ENCODE assay signal across 1 cellular context in the genomic region with DNA sequence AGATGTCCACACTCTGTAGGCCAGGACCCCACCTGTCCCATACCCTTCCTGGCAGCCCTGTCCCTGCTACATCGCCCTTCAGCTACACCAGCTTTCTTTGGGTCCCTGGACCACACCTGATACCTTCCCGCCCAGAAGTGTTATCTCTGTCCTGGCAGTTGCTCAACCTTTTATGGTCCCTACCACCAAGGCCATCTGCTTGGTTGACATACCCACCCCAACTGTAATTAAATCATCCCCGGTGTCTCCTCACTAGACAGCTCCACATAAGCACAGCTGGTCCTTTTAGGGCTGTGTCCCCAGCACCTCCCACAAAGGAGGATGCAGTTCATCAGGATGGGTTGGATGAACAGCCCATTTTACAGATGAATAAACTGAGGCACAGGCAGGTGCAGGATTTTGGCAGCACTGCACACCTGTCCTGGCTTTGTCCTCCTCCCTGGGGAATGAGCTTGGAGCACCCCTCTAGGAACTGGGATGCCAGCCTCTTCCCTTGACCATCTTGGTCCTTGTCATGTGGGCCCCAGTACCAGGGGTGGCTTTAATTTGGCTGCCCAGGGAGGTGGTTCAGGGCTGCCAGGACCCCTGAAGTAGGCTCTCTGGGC.
A peak's percentile ranks its signal among the peaks of the same experiment; 100 is the strongest.
TF ChIP-seq lines count a peak whose summit lies in the region.

No MANE protein-coding gene starts in this region.

TF ChIP-seq in K562, 482 proteins besides CTCF, POLR2A, EP300 and RAD21 (continued from another document):
- TF ChIP-seq, protein P1, sequence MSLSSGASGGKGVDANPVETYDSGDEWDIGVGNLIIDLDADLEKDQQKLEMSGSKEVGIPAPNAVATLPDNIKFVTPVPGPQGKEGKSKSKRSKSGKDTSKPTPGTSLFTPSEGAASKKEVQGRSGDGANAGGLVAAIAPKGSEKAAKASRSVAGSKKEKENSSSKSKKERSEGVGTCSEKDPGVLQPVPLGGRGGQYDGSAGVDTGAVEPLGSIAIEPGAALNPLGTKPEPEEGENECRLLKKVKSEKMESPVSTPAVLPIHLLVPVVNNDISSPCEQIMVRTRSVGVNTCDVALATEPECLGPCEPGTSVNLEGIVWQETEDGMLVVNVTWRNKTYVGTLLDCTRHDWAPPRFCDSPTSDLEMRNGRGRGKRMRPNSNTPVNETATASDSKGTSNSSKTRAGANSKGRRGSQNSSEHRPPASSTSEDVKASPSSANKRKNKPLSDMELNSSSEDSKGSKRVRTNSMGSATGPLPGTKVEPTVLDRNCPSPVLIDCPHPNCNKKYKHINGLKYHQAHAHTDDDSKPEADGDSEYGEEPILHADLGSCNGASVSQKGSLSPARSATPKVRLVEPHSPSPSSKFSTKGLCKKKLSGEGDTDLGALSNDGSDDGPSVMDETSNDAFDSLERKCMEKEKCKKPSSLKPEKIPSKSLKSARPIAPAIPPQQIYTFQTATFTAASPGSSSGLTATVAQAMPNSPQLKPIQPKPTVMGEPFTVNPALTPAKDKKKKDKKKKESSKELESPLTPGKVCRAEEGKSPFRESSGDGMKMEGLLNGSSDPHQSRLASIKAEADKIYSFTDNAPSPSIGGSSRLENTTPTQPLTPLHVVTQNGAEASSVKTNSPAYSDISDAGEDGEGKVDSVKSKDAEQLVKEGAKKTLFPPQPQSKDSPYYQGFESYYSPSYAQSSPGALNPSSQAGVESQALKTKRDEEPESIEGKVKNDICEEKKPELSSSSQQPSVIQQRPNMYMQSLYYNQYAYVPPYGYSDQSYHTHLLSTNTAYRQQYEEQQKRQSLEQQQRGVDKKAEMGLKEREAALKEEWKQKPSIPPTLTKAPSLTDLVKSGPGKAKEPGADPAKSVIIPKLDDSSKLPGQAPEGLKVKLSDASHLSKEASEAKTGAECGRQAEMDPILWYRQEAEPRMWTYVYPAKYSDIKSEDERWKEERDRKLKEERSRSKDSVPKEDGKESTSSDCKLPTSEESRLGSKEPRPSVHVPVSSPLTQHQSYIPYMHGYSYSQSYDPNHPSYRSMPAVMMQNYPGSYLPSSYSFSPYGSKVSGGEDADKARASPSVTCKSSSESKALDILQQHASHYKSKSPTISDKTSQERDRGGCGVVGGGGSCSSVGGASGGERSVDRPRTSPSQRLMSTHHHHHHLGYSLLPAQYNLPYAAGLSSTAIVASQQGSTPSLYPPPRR (CRISPR knock-in tag; IDR thresholded peaks at IDR 0.05; ENCODE audit: borderline replicate concordance) = no peak
- peak in 1 of 2 experiments; percentile 44; a peak in 1 of 3 replicates for TF ChIP-seq CBX3 (IDR thresholded peaks at IDR 0.05; ENCODE audit: borderline replicate concordance in 1 of 2, low read length in 2 of 2)
- TF ChIP-seq RCOR1 (IDR thresholded peaks at IDR 0.05; ENCODE audit: borderline replicate concordance in 1 of 2, low read depth in 2 of 2, low read length in 2 of 2) = peak in 1 of 2 experiments; percentile 61; a peak in 1 of 4 replicates
- TF ChIP-seq HNRNPK (IDR thresholded peaks at IDR 0.05; ENCODE audit: low read depth, low read length, poor library complexity, severe bottlenecking) = no peak
- TF ChIP-seq, protein P2, sequence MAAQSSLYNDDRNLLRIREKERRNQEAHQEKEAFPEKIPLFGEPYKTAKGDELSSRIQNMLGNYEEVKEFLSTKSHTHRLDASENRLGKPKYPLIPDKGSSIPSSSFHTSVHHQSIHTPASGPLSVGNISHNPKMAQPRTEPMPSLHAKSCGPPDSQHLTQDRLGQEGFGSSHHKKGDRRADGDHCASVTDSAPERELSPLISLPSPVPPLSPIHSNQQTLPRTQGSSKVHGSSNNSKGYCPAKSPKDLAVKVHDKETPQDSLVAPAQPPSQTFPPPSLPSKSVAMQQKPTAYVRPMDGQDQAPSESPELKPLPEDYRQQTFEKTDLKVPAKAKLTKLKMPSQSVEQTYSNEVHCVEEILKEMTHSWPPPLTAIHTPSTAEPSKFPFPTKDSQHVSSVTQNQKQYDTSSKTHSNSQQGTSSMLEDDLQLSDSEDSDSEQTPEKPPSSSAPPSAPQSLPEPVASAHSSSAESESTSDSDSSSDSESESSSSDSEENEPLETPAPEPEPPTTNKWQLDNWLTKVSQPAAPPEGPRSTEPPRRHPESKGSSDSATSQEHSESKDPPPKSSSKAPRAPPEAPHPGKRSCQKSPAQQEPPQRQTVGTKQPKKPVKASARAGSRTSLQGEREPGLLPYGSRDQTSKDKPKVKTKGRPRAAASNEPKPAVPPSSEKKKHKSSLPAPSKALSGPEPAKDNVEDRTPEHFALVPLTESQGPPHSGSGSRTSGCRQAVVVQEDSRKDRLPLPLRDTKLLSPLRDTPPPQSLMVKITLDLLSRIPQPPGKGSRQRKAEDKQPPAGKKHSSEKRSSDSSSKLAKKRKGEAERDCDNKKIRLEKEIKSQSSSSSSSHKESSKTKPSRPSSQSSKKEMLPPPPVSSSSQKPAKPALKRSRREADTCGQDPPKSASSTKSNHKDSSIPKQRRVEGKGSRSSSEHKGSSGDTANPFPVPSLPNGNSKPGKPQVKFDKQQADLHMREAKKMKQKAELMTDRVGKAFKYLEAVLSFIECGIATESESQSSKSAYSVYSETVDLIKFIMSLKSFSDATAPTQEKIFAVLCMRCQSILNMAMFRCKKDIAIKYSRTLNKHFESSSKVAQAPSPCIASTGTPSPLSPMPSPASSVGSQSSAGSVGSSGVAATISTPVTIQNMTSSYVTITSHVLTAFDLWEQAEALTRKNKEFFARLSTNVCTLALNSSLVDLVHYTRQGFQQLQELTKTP (IDR thresholded peaks at IDR 0.05; ENCODE audit: low read depth in 1 of 2, partially characterized antibody in 2 of 2) = no peak
- no peak for TF ChIP-seq ZNF224 (CRISPR knock-in tag; IDR thresholded peaks at IDR 0.05)
- TF ChIP-seq, protein P3, sequence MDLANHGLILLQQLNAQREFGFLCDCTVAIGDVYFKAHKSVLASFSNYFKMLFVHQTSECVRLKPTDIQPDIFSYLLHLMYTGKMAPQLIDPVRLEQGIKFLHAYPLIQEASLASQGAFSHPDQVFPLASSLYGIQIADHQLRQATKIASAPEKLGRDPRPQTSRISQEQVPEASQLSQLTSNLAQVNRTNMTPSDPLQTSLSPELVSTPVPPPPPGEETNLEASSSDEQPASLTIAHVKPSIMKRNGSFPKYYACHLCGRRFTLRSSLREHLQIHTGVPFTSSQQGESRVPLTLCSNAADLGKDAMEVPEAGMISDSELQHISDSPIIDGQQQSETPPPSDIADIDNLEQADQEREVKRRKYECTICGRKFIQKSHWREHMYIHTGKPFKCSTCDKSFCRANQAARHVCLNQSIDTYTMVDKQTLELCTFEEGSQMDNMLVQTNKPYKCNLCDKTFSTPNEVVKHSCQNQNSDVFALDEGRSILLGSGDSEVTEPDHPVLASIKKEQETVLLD (IDR thresholded peaks at IDR 0.05) = no peak
- TF ChIP-seq, protein P4, sequence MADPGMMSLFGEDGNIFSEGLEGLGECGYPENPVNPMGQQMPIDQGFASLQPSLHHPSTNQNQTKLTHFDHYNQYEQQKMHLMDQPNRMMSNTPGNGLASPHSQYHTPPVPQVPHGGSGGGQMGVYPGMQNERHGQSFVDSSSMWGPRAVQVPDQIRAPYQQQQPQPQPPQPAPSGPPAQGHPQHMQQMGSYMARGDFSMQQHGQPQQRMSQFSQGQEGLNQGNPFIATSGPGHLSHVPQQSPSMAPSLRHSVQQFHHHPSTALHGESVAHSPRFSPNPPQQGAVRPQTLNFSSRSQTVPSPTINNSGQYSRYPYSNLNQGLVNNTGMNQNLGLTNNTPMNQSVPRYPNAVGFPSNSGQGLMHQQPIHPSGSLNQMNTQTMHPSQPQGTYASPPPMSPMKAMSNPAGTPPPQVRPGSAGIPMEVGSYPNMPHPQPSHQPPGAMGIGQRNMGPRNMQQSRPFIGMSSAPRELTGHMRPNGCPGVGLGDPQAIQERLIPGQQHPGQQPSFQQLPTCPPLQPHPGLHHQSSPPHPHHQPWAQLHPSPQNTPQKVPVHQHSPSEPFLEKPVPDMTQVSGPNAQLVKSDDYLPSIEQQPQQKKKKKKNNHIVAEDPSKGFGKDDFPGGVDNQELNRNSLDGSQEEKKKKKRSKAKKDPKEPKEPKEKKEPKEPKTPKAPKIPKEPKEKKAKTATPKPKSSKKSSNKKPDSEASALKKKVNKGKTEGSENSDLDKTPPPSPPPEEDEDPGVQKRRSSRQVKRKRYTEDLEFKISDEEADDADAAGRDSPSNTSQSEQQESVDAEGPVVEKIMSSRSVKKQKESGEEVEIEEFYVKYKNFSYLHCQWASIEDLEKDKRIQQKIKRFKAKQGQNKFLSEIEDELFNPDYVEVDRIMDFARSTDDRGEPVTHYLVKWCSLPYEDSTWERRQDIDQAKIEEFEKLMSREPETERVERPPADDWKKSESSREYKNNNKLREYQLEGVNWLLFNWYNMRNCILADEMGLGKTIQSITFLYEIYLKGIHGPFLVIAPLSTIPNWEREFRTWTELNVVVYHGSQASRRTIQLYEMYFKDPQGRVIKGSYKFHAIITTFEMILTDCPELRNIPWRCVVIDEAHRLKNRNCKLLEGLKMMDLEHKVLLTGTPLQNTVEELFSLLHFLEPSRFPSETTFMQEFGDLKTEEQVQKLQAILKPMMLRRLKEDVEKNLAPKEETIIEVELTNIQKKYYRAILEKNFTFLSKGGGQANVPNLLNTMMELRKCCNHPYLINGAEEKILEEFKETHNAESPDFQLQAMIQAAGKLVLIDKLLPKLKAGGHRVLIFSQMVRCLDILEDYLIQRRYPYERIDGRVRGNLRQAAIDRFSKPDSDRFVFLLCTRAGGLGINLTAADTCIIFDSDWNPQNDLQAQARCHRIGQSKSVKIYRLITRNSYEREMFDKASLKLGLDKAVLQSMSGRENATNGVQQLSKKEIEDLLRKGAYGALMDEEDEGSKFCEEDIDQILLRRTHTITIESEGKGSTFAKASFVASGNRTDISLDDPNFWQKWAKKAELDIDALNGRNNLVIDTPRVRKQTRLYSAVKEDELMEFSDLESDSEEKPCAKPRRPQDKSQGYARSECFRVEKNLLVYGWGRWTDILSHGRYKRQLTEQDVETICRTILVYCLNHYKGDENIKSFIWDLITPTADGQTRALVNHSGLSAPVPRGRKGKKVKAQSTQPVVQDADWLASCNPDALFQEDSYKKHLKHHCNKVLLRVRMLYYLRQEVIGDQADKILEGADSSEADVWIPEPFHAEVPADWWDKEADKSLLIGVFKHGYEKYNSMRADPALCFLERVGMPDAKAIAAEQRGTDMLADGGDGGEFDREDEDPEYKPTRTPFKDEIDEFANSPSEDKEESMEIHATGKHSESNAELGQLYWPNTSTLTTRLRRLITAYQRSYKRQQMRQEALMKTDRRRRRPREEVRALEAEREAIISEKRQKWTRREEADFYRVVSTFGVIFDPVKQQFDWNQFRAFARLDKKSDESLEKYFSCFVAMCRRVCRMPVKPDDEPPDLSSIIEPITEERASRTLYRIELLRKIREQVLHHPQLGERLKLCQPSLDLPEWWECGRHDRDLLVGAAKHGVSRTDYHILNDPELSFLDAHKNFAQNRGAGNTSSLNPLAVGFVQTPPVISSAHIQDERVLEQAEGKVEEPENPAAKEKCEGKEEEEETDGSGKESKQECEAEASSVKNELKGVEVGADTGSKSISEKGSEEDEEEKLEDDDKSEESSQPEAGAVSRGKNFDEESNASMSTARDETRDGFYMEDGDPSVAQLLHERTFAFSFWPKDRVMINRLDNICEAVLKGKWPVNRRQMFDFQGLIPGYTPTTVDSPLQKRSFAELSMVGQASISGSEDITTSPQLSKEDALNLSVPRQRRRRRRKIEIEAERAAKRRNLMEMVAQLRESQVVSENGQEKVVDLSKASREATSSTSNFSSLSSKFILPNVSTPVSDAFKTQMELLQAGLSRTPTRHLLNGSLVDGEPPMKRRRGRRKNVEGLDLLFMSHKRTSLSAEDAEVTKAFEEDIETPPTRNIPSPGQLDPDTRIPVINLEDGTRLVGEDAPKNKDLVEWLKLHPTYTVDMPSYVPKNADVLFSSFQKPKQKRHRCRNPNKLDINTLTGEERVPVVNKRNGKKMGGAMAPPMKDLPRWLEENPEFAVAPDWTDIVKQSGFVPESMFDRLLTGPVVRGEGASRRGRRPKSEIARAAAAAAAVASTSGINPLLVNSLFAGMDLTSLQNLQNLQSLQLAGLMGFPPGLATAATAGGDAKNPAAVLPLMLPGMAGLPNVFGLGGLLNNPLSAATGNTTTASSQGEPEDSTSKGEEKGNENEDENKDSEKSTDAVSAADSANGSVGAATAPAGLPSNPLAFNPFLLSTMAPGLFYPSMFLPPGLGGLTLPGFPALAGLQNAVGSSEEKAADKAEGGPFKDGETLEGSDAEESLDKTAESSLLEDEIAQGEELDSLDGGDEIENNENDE (IDR thresholded peaks at IDR 0.05; ENCODE audit: low read depth, low read length) = no peak
- TF ChIP-seq PTBP1 (IDR thresholded peaks at IDR 0.05; ENCODE audit: low read depth, low read length) = 0 out of 2 replicates have a peak, but pooled peaks have one; percentile 54
- TF ChIP-seq, protein P5, sequence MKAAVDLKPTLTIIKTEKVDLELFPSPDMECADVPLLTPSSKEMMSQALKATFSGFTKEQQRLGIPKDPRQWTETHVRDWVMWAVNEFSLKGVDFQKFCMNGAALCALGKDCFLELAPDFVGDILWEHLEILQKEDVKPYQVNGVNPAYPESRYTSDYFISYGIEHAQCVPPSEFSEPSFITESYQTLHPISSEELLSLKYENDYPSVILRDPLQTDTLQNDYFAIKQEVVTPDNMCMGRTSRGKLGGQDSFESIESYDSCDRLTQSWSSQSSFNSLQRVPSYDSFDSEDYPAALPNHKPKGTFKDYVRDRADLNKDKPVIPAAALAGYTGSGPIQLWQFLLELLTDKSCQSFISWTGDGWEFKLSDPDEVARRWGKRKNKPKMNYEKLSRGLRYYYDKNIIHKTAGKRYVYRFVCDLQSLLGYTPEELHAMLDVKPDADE (conservative IDR thresholded peaks at IDR 0.05; ENCODE audit: control insufficient read depth, low read depth, low read length) = no peak
- TF ChIP-seq HDAC2 (IDR thresholded peaks at IDR 0.05) = peak; percentile 55; the same call in 1 of the 2 replicates
- TF ChIP-seq GTF2F1 (IDR thresholded peaks at IDR 0.05; ENCODE audit: low read depth, low read length) = no peak
- TF ChIP-seq MXI1 (IDR thresholded peaks at IDR 0.05; ENCODE audit: low read depth, low read length) = no peak
- TF ChIP-seq, protein P6, sequence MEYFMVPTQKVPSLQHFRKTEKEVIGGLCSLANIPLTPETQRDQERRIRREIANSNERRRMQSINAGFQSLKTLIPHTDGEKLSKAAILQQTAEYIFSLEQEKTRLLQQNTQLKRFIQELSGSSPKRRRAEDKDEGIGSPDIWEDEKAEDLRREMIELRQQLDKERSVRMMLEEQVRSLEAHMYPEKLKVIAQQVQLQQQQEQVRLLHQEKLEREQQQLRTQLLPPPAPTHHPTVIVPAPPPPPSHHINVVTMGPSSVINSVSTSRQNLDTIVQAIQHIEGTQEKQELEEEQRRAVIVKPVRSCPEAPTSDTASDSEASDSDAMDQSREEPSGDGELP (CRISPR knock-in tag; IDR thresholded peaks at IDR 0.05; ENCODE audit: borderline replicate concordance) = peak; percentile 16; the same call in 1 of the 2 replicates
